8 cellular contexts compared by ENCODE assay signal in the genomic region with DNA sequence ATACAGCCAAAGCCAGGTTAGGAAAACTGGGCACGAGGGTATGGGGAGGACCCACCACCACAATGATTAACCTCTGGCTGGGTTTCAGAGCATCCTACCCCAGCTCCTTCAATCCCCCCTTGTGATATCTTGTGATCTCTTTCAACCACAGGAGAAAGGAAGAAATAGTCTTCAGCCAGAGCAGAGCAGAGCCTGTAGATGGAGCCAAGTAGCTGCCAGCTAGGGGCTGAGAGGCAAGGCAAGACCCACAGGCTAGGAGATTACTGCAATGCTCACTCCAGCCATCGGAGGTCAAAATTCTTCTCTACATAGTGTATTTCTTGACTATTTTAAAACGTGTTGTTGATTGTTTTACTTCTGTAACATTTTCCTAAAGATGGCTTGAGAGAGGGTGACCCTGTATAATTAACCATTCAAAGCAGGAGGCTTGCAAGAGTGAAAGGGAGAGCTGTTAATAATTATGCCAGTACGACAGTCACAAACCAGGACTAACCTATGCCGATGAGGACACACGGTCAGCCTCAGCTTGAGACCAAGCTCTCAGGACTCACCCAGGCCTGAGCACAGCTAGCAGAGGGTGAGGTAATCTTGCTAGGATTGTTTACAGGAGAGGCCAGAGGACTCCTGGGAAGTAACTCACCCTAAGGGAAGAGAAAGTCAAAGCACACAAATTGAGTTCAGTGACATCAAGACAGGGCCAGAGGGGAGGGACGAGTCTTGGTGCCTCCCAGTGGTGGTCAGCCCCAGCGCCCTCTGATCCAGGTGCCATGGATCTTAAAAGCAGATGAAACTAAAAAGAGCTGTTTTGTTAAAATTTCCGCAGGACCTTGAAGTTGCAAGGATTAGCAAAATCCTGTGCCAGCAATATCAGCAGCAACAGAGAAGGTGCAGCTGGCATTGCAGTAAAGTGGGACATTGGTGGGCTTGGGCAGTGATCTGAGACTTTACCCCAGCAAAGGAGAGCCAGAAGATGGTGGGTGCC. TPM values are rescaled to one million over a fixed set of nuclear protein-coding genes. Genes with fewer than 3 reads are reported as not detected.
DNase-seq lines count a peak whose midpoint lies in the region; ATAC-seq, FAIRE-seq and TF ChIP-seq lines count a peak whose summit lies in the region.

No MANE protein-coding gene starts in this region.

- no peaks in the 10 kb centered on the region for H3K9me3 Mint-ChIP-seq in nephron progenitor cell

- H3K36me3 Mint-ChIP-seq in nephron progenitor cell (ENCODE audit: low read depth) = no peaks in the 10 kb centered on the region

- DNase-seq in ELF-1 (ENCODE audit: low read depth, low spot score) = peak; percentile 88
- DNase-seq in H54 (ENCODE audit: insufficient read length, low spot score) = no peak
- peak; percentile 49 for DNase-seq in NCI-H146 (lab: John Stamatoyannopoulos, UW)
- peak; percentile 15 to 23 for DNase-seq in activated CD4-positive, alpha-beta T cell treated with anti-CD3 and anti-CD28 coated beads for 4 hours
- DNase-seq in fibroblast of the aortic adventitia (ENCODE audit: low read depth) = peak; percentile 71
- no peak for DNase-seq in nephron progenitor cell
- no peak for DNase-seq in NCI-H187 (lab: John Stamatoyannopoulos, UW)

- peaks cover 54% of the 10 kb centered on the region for H3K4me1 Mint-ChIP-seq in nephron progenitor cell

- H3K27ac Mint-ChIP-seq in nephron progenitor cell = peak overlapping the region; percentile 93

- TF ChIP-seq CTCF in fibroblast of the aortic adventitia (IDR thresholded peaks at IDR 0.05; ENCODE audit: insufficient read depth, low read length) = peak; percentile 58
- TF ChIP-seq CTCF in nephron progenitor cell (IDR thresholded peaks at IDR 0.05) = peak; percentile 38

- peak; percentile 79 for FAIRE-seq in H54 (lab: Jason Lieb, UNC)

- no peak for ATAC-seq in HG02588 (IDR thresholded peaks at IDR 0.05; ENCODE audit: unreplicated experiment)

- TF ChIP-seq POLR2A in H54 (IDR thresholded peaks at IDR 0.05; ENCODE audit: low read depth, low read length) = no peak

- no peak overlapping the region for H3K4me3 ChIP-seq in fibroblast of the aortic adventitia (ENCODE audit: low read depth, low read length)

- peak overlapping the region; percentile 1 for H3K4me3 Mint-ChIP-seq in nephron progenitor cell

- H3K27me3 Mint-ChIP-seq in nephron progenitor cell (ENCODE audit: low read depth, poor library complexity) = peaks cover 8% of the 10 kb centered on the region

RNA-seq across cellular contexts. Expression of a gene that starts 29.8 kb away (rescaled TPM):
- total RNA-seq in fibroblast of the aortic adventitia (ENCODE audit: low replicate concordance) = 10.7 and 33.4 TPM in 2 replicates

Comparison
In these comparisons a context has a peak if more than half of its experiments do, and no peak if none do; other contexts are left out.
1. DNase-seq: peak in ELF-1 (single experiment), NCI-H146 (single experiment), activated CD4-positive, alpha-beta T cell treated with anti-CD3 and anti-CD28 coated beads for 4 hours (2 of 2) and fibroblast of the aortic adventitia (single experiment); none in H54 (single experiment), nephron progenitor cell (single experiment) and NCI-H187 (0 of 2).